In genomic region chr7:1320616-1321289, GRCh38 we compare ENCODE assay signal across 22 cellular contexts.
"Had no signal": no experiment of that assay in that cellular context is flagged by ENCODE, and none has a peak within 500 bp of the region (broad histone marks: within the 10 kb centered on the region; RNA-seq: fewer than 3 reads in every experiment).

No MANE protein-coding gene starts in this region.

- ATAC-seq: activated T-helper 17 cell treated with anti-CD3 and anti-CD28 coated beads, Interleukin-2, amount 50 U/mL, for 72 hours; gastroesophageal sphincter; heart right ventricle; naive thymus-derived CD8-positive, alpha-beta T cell had no signal

- H3K4me3 ChIP-seq: colonic mucosa, gastroesophageal sphincter, heart right ventricle, tibial nerve, uterus had no signal

- H3K4me1 Mint-ChIP-seq: activated B cell treated with CpG ODN at 0.5 μM for 24 hours; activated CD4-positive, alpha-beta memory T cell treated with anti-CD3 and anti-CD28 coated beads, Interleukin-2, amount 10 ng/mL, durations not matched to agents 7 days and 5 days; activated naive CD8-positive, alpha-beta T cell treated with anti-CD3 and anti-CD28 coated beads, Interleukin-2, amount 10 ng/mL, durations not matched to agents 7 days and 5 days; activated T-helper 17 cell treated with anti-CD3 and anti-CD28 coated beads, Interleukin-2, amount 50 U/mL, for 72 hours; central memory CD8-positive, alpha-beta T cell; naive thymus-derived CD8-positive, alpha-beta T cell had no signal

- FAIRE-seq: TTC549 had no signal

- H3K27ac ChIP-seq: colonic mucosa, gastroesophageal sphincter, heart right ventricle, tibial nerve, uterus had no signal

- H3K4me3 Mint-ChIP-seq: activated B cell treated with CpG ODN at 0.5 μM for 24 hours; activated CD4-positive, alpha-beta memory T cell treated with anti-CD3 and anti-CD28 coated beads, Interleukin-2, amount 10 ng/mL, durations not matched to agents 7 days and 5 days; activated naive CD8-positive, alpha-beta T cell treated with anti-CD3 and anti-CD28 coated beads, Interleukin-2, amount 10 ng/mL, durations not matched to agents 7 days and 5 days; activated T-helper 17 cell treated with anti-CD3 and anti-CD28 coated beads, Interleukin-2, amount 50 U/mL, for 72 hours; brain; central memory CD8-positive, alpha-beta T cell; naive thymus-derived CD8-positive, alpha-beta T cell had no signal

- H3K9me3 ChIP-seq: colonic mucosa, gastroesophageal sphincter, heart right ventricle, tibial nerve, uterus had no signal

- H3K9me3 Mint-ChIP-seq: activated B cell treated with CpG ODN at 0.5 μM for 24 hours; activated T-helper 17 cell treated with anti-CD3 and anti-CD28 coated beads, Interleukin-2, amount 50 U/mL, for 72 hours; central memory CD8-positive, alpha-beta T cell; naive thymus-derived CD8-positive, alpha-beta T cell had no signal

- DNase-seq: activated B cell treated with CpG ODN at 0.5 μM for 24 hours; activated CD4-positive, alpha-beta memory T cell treated with anti-CD3 and anti-CD28 coated beads, Interleukin-2, amount 10 ng/mL, durations not matched to agents 7 days and 5 days; activated CD4-positive, alpha-beta T cell treated with anti-CD3 and anti-CD28 coated beads for 4 hours; activated naive CD4-positive, alpha-beta T cell; activated naive CD8-positive, alpha-beta T cell treated with anti-CD3 and anti-CD28 coated beads, Interleukin-2, amount 10 ng/mL, durations not matched to agents 7 days and 5 days; activated T-cell treated with anti-CD3 and anti-CD28 coated beads, Interleukin-2, amount 50 U/mL, for 1 hour; colonic mucosa; heart right ventricle; mesendoderm; stimulated activated CD4-positive, alpha-beta T cell treated with anti-CD3 and anti-CD28 coated beads, Interleukin-12 subunit alpha, Interleukin-12 subunit beta, amount 100 ng/mL, for 4 hours; stimulated activated CD4-positive, alpha-beta T cell treated with anti-CD3 and anti-CD28 coated beads, Interleukin-1b, Interleukin-23, amount 100 ng/mL, for 48 hours; stimulated activated CD8-positive, alpha-beta memory T cell treated with anti-CD3 and anti-CD28 coated beads, Interleukin-4, amount 100 ng/mL, for 48 hours; stimulated activated naive CD4-positive, alpha-beta T cell treated with Interleukin-2 at 50 U/mL for 16 hours; SW 1271; uterus had no signal

- H3K4me1 ChIP-seq: colonic mucosa, heart right ventricle, uterus had no signal

- H3K27ac Mint-ChIP-seq: activated B cell treated with CpG ODN at 0.5 μM for 24 hours; activated CD4-positive, alpha-beta memory T cell treated with anti-CD3 and anti-CD28 coated beads, Interleukin-2, amount 10 ng/mL, durations not matched to agents 7 days and 5 days; activated naive CD8-positive, alpha-beta T cell treated with anti-CD3 and anti-CD28 coated beads, Interleukin-2, amount 10 ng/mL, durations not matched to agents 7 days and 5 days; activated T-helper 17 cell treated with anti-CD3 and anti-CD28 coated beads, Interleukin-2, amount 50 U/mL, for 72 hours; naive thymus-derived CD8-positive, alpha-beta T cell had no signal

- H3K36me3 ChIP-seq: colonic mucosa, gastroesophageal sphincter, heart right ventricle, tibial nerve, uterus had no signal
